15 cellular contexts compared by ENCODE assay signal in the genomic region with DNA sequence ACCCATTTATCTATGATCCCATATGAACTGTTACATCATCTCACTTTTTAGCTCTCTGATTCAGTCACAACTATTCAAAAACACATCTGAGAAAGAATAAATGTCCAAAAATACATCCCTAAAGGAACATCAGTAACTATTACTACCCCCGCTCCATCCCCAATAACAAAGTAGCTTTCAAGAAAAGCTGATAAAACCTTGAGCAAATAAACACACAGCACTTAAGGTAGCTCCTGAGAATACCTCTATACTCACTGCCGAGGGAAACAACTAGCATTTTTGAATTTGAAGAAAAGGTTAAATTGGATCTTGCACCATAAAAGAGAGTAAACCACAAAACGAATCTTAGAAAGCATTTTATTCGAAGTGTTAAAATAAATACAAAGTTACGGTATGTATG.
DNase-seq lines count a peak whose midpoint lies in the region; ATAC-seq and TF ChIP-seq lines count a peak whose summit lies in the region.
"Had no signal": no experiment of that assay in that cellular context is flagged by ENCODE, and none has a peak within 500 bp of the region (broad histone marks: within the 10 kb centered on the region; RNA-seq: fewer than 3 reads in every experiment).

No MANE protein-coding gene starts in this region.

- no peaks in the 10 kb centered on the region for H4K20me1 ChIP-seq in osteoblast (ENCODE audit: insufficient read depth, low read length)
- H4K20me1 ChIP-seq: BLaER1 treated with 17β-estradiol and CSF1 and Interleukin-3, amounts not matched to agents 10 nM and 100 nM had no signal

- no peak overlapping the region for H2AFZ ChIP-seq in osteoblast (ENCODE audit: low read length)

- H3K27ac Mint-ChIP-seq in activated naive CD4-positive, alpha-beta T cell treated with anti-CD3 and anti-CD28 coated beads, Interleukin-2, amount 50 U/mL, for 72 hours: no peak overlapping the region
- H3K27ac Mint-ChIP-seq: CD4-positive, alpha-beta T cell; CD8-positive, alpha-beta T cell had no signal

- H3K36me3 Mint-ChIP-seq in activated naive CD4-positive, alpha-beta T cell treated with anti-CD3 and anti-CD28 coated beads, Interleukin-2, amount 50 U/mL, for 72 hours: peaks cover 0 to 4% of the 10 kb centered on the region in 2 donors
- H3K36me3 Mint-ChIP-seq: CD8-positive, alpha-beta T cell had no signal

- no peaks in the 10 kb centered on the region for H3K79me2 ChIP-seq in osteoblast (ENCODE audit: insufficient read depth, low read length)

- no peak overlapping the region for H3K27ac ChIP-seq in HEK293 (ENCODE audit: extremely low read depth, low read depth, low read length)
- no peak overlapping the region for H3K27ac ChIP-seq in osteoblast (ENCODE audit: low read depth, low read length)
- H3K27ac ChIP-seq: BLaER1 treated with 17β-estradiol and CSF1 and Interleukin-3, amounts not matched to agents 10 nM and 100 nM; C4-2B had no signal

- CTCF ChIA-PET in HEK293 (lab: Yijun Ruan, JAX): interaction anchor here (0.7 to 3.2 kb wide), 3 partner anchors 25 to 140 kb away, joined by 3 to 13 read pairs (median 3); no protein-coding TSS in a partner anchor

- POLR2A ChIA-PET in HEK293 (lab: Yijun Ruan, JAX): interaction anchor here (0.5 to 3.8 kb wide), 5 partner anchors 10 to 63 kb away, joined by 3 to 27 read pairs (median 4); a partner anchor contains a TSS

- DNase-seq in osteoblast (ENCODE audit: insufficient read length, low spot score, missing footprints) (peak; percentile 15), RKO (ENCODE audit: low spot score) (no peak), NCI-H2107 (lab: John Stamatoyannopoulos, UW) (no peak)
- no peak for DNase-seq in activated naive CD4-positive, alpha-beta T cell treated with anti-CD3 and anti-CD28 coated beads, Interleukin-2, amount 50 U/mL, for 72 hours (ENCODE audit: low spot score in 2 of 2)
- DNase-seq: 8988T; ACHN; Caco-2; Calu3; CD4-positive, alpha-beta T cell; CD8-positive, alpha-beta T cell; DMS79 treated with DMSO at 0.1 percent for 48 hours; GF-D8 had no signal

- peaks cover 37% of the 10 kb centered on the region for H3K27me3 ChIP-seq in osteoblast (ENCODE audit: insufficient read depth, low read length)
- H3K27me3 ChIP-seq: BLaER1 treated with 17β-estradiol and CSF1 and Interleukin-3, amounts not matched to agents 10 nM and 100 nM had no signal

- no peak for TF ChIP-seq CTCF in HEK293 (tag by site-specific recombination; IDR thresholded peaks at IDR 0.05)
- no peak for TF ChIP-seq CTCF in osteoblast (IDR thresholded peaks at IDR 0.05; ENCODE audit: extremely low read depth, low read depth, low read length)

- H3K9me3 ChIP-seq in HEK293 (ENCODE audit: control insufficient read depth, insufficient read depth, low read depth, low read length): no peaks in the 10 kb centered on the region
- no peaks in the 10 kb centered on the region for H3K9me3 ChIP-seq in osteoblast (ENCODE audit: low read depth, low read length)
- H3K9me3 ChIP-seq: Caco-2 had no signal

- no peak for ATAC-seq in activated naive CD4-positive, alpha-beta T cell treated with anti-CD3 and anti-CD28 coated beads, Interleukin-2, amount 50 U/mL, for 72 hours
- ATAC-seq: CD8-positive, alpha-beta T cell had no signal

- H3K36me3 ChIP-seq in HEK293 (ENCODE audit: control insufficient read depth in 2 of 2, insufficient read depth in 1 of 2, low read length in 2 of 2): no peaks in the 10 kb centered on the region
- no peaks in the 10 kb centered on the region for H3K36me3 ChIP-seq in osteoblast (ENCODE audit: insufficient read depth, low read length)
- H3K36me3 ChIP-seq: BLaER1 treated with 17β-estradiol and CSF1 and Interleukin-3, amounts not matched to agents 10 nM and 100 nM had no signal

- H3K4me1 ChIP-seq in HEK293 (ENCODE audit: control insufficient read depth, insufficient read depth, low read length) (peaks cover 10% of the 10 kb centered on the region), osteoblast (ENCODE audit: insufficient read depth, low read length) (no peaks in the 10 kb centered on the region)
- H3K4me1 ChIP-seq: Caco-2 had no signal

- H3K9me3 Mint-ChIP-seq in activated naive CD4-positive, alpha-beta T cell treated with anti-CD3 and anti-CD28 coated beads, Interleukin-2, amount 50 U/mL, for 72 hours: no peaks in the 10 kb centered on the region
- H3K9me3 Mint-ChIP-seq: CD4-positive, alpha-beta T cell; CD8-positive, alpha-beta T cell had no signal

- H3K4me3 ChIP-seq in HEK293 (ENCODE audit: low read depth, low read length): no peak overlapping the region
- no peak overlapping the region for H3K4me3 ChIP-seq in osteoblast (ENCODE audit: insufficient read depth, low read length)
- H3K4me3 ChIP-seq: BLaER1 treated with 17β-estradiol and CSF1 and Interleukin-3, amounts not matched to agents 10 nM and 100 nM had no signal

- H3K4me2 ChIP-seq in osteoblast (ENCODE audit: insufficient read depth, low read length): no peak overlapping the region
- H3K4me2 ChIP-seq: BLaER1 treated with 17β-estradiol and CSF1 and Interleukin-3, amounts not matched to agents 10 nM and 100 nM had no signal

TF ChIP-seq in HEK293, 187 proteins besides CTCF, POLR2A, EP300 and RAD21 (continues in another document):
- TF ChIP-seq ZNF555 (tag by site-specific recombination; conservative IDR thresholded peaks at IDR 0.05) (no peak), ZBTB8A (tag by site-specific recombination; IDR thresholded peaks at IDR 0.05) (no peak), ZFP69B (tag by site-specific recombination; IDR thresholded peaks at IDR 0.05) (no peak), ZNF473 (tag by site-specific recombination; IDR thresholded peaks at IDR 0.05) (no peak), OVOL3 (tag by site-specific recombination; IDR thresholded peaks at IDR 0.05) (no peak), ZNF169 (tag by site-specific recombination; IDR thresholded peaks at IDR 0.05) (no peak), ZNF549 (tag by site-specific recombination; IDR thresholded peaks at IDR 0.05) (no peak), BCL11B (tag by site-specific recombination; IDR thresholded peaks at IDR 0.05; ENCODE audit: low read depth) (no peak), EGR2 (tag by site-specific recombination; IDR thresholded peaks at IDR 0.05; ENCODE audit: low read depth) (no peak), GFI1B (tag by site-specific recombination; IDR thresholded peaks at IDR 0.05) (no peak), ZNF548 (tag by site-specific recombination; IDR thresholded peaks at IDR 0.05) (no peak)
- TF ChIP-seq, protein P1, sequence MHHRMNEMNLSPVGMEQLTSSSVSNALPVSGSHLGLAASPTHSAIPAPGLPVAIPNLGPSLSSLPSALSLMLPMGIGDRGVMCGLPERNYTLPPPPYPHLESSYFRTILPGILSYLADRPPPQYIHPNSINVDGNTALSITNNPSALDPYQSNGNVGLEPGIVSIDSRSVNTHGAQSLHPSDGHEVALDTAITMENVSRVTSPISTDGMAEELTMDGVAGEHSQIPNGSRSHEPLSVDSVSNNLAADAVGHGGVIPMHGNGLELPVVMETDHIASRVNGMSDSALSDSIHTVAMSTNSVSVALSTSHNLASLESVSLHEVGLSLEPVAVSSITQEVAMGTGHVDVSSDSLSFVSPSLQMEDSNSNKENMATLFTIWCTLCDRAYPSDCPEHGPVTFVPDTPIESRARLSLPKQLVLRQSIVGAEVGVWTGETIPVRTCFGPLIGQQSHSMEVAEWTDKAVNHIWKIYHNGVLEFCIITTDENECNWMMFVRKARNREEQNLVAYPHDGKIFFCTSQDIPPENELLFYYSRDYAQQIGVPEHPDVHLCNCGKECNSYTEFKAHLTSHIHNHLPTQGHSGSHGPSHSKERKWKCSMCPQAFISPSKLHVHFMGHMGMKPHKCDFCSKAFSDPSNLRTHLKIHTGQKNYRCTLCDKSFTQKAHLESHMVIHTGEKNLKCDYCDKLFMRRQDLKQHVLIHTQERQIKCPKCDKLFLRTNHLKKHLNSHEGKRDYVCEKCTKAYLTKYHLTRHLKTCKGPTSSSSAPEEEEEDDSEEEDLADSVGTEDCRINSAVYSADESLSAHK (tag by site-specific recombination; IDR thresholded peaks at IDR 0.05): no peak
- TF ChIP-seq, protein P2, sequence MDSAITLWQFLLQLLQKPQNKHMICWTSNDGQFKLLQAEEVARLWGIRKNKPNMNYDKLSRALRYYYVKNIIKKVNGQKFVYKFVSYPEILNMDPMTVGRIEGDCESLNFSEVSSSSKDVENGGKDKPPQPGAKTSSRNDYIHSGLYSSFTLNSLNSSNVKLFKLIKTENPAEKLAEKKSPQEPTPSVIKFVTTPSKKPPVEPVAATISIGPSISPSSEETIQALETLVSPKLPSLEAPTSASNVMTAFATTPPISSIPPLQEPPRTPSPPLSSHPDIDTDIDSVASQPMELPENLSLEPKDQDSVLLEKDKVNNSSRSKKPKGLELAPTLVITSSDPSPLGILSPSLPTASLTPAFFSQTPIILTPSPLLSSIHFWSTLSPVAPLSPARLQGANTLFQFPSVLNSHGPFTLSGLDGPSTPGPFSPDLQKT (IDR thresholded peaks at IDR 0.05; ENCODE audit: borderline replicate concordance, low read depth, low read length): no peak
- TF ChIP-seq, protein P3, sequence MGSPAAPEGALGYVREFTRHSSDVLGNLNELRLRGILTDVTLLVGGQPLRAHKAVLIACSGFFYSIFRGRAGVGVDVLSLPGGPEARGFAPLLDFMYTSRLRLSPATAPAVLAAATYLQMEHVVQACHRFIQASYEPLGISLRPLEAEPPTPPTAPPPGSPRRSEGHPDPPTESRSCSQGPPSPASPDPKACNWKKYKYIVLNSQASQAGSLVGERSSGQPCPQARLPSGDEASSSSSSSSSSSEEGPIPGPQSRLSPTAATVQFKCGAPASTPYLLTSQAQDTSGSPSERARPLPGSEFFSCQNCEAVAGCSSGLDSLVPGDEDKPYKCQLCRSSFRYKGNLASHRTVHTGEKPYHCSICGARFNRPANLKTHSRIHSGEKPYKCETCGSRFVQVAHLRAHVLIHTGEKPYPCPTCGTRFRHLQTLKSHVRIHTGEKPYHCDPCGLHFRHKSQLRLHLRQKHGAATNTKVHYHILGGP (tag by site-specific recombination; IDR thresholded peaks at IDR 0.05): peak; percentile 67
- TF ChIP-seq, protein P4, sequence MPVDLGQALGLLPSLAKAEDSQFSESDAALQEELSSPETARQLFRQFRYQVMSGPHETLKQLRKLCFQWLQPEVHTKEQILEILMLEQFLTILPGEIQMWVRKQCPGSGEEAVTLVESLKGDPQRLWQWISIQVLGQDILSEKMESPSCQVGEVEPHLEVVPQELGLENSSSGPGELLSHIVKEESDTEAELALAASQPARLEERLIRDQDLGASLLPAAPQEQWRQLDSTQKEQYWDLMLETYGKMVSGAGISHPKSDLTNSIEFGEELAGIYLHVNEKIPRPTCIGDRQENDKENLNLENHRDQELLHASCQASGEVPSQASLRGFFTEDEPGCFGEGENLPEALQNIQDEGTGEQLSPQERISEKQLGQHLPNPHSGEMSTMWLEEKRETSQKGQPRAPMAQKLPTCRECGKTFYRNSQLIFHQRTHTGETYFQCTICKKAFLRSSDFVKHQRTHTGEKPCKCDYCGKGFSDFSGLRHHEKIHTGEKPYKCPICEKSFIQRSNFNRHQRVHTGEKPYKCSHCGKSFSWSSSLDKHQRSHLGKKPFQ (tag by site-specific recombination; IDR thresholded peaks at IDR 0.05): no peak
